5 cellular contexts compared by ENCODE assay signal in the genomic region with DNA sequence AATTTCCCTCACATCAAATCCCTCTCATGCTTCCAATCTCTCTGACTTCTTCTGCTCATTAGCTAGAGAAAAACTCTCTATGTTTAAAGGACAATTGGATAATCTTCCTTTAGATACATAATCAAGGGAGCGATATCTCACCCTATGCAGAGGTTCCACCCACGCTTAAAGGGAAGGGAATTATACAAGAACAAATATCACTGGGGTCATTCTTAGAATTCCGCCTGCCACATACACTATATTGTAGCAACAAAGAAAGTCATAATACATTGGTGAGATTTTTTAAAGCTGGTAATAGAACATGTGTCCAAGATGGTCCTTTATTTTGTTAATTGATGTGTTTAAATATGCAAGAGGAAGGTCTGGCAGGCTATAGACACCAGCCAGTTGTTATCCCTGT.
"Had no signal": no experiment of that assay in that cellular context is flagged by ENCODE, and none has a peak within 500 bp of the region (broad histone marks: within the 10 kb centered on the region; RNA-seq: fewer than 3 reads in every experiment).

No MANE protein-coding gene starts in this region.

- H3K4me3 ChIP-seq: K562 had no signal

- ATAC-seq: HepG2, K562 had no signal

- DNase-seq: IMR-90, KBM-7, KG1 had no signal
